ENCODE assay signal across 8 cellular contexts in genomic region chr10:88901610-88902327, GRCh38. TPM values are rescaled to one million over a fixed set of nuclear protein-coding genes. Genes with fewer than 3 reads are reported as not detected.
DNase-seq lines count a peak whose midpoint lies in the region; ATAC-seq and TF ChIP-seq lines count a peak whose summit lies in the region.

No MANE protein-coding gene starts in this region.

- H3K4me3 ChIP-seq in naive thymus-derived CD4-positive, alpha-beta T cell (ENCODE audit: low read length) = no peak overlapping the region
- H3K4me3 ChIP-seq in gastroesophageal sphincter = no peak overlapping the region

- no peak for DNase-seq in activated CD4-positive, alpha-beta T cell treated with anti-CD3 and anti-CD28 coated beads, Interleukin-2, amount 10 ng/mL, durations not matched to agents 24 days and 14 days
- DNase-seq in activated CD4-positive, alpha-beta T cell treated with anti-CD3 and anti-CD28 coated beads for 1 hour = no peak
- peak; percentile 27 for DNase-seq in SKM-1 (lab: John Stamatoyannopoulos, UW; ENCODE audit: unreplicated experiment)
- DNase-seq in naive thymus-derived CD4-positive, alpha-beta T cell = no peak
- DNase-seq in NCI-H524 (lab: John Stamatoyannopoulos, UW) = no peak
- no peak for DNase-seq in hippocampal formation (lab: John Stamatoyannopoulos, UW)

- no peak for TF ChIP-seq POLR2A in gastroesophageal sphincter (IDR thresholded peaks at IDR 0.05)

- H3K27me3 ChIP-seq in naive thymus-derived CD4-positive, alpha-beta T cell (ENCODE audit: control insufficient read depth in 2 of 2, insufficient read depth in 2 of 2, low read length in 2 of 2) = no peaks in the 10 kb centered on the region
- H3K27me3 ChIP-seq in gastroesophageal sphincter = no peaks in the 10 kb centered on the region

- no peak for TF ChIP-seq CTCF in gastroesophageal sphincter (IDR thresholded peaks at IDR 0.05)

- CTCF ChIA-PET in naive thymus-derived CD4-positive, alpha-beta T cell (lab: Charles Lee) = interaction anchor here (5.3 kb wide), 1 partner anchor 32 kb away, joined by 28 read pairs; no protein-coding TSS in a partner anchor

- H3K9me3 Mint-ChIP-seq in activated CD4-positive, alpha-beta T cell treated with anti-CD3 and anti-CD28 coated beads, Interleukin-2, amount 10 ng/mL, durations not matched to agents 24 days and 14 days = no peaks in the 10 kb centered on the region
- no peaks in the 10 kb centered on the region for H3K9me3 Mint-ChIP-seq in naive thymus-derived CD4-positive, alpha-beta T cell

- peak overlapping the region; percentile 93 for H3K27ac Mint-ChIP-seq in activated CD4-positive, alpha-beta T cell treated with anti-CD3 and anti-CD28 coated beads, Interleukin-2, amount 10 ng/mL, durations not matched to agents 24 days and 14 days
- peak overlapping the region in 4 of 9 donors; percentile 43 to 60 (median 53) for H3K27ac Mint-ChIP-seq in naive thymus-derived CD4-positive, alpha-beta T cell

- peaks cover 0 to 42% (median 19%) of the 10 kb centered on the region in 3 experiments for H3K36me3 ChIP-seq in naive thymus-derived CD4-positive, alpha-beta T cell (ENCODE audit: control insufficient read depth in 2 of 3, insufficient read depth in 3 of 3, low read length in 3 of 3)
- no peaks in the 10 kb centered on the region for H3K36me3 ChIP-seq in gastroesophageal sphincter

- H3K27me3 Mint-ChIP-seq in activated CD4-positive, alpha-beta T cell treated with anti-CD3 and anti-CD28 coated beads, Interleukin-2, amount 10 ng/mL, durations not matched to agents 24 days and 14 days = no peaks in the 10 kb centered on the region
- no peaks in the 10 kb centered on the region for H3K27me3 Mint-ChIP-seq in naive thymus-derived CD4-positive, alpha-beta T cell

- TF ChIP-seq EP300 in gastroesophageal sphincter (IDR thresholded peaks at IDR 0.05) = no peak

- peak; percentile 73 for ATAC-seq in HG02970 (IDR thresholded peaks at IDR 0.05; ENCODE audit: low FRiP score, unreplicated experiment)
- peak; percentile 84 for ATAC-seq in naive thymus-derived CD4-positive, alpha-beta T cell
- ATAC-seq in gastroesophageal sphincter = no peak

- intact Hi-C loops in activated CD4-positive, alpha-beta T cell treated with anti-CD3 and anti-CD28 coated beads, Interleukin-2, amount 10 ng/mL, durations not matched to agents 24 days and 14 days (cut with micrococcal nuclease) = loop anchor here (1.0 to 2.0 kb wide), 6 partner anchors 21 to 131 kb away; partner anchors contain the start of genes FAS and STAMBPL1
- intact Hi-C loops in naive thymus-derived CD4-positive, alpha-beta T cell (cut with micrococcal nuclease) = loop anchor here (1.0 to 5.0 kb wide), 3 partner anchors 15 to 34 kb away; partner anchors contain the start of gene STAMBPL1 (in 1 of the 2)

- 58 to 68% methylated on average over 3 of the region's 3 CpGs for WGBS in gastroesophageal sphincter (ENCODE audit: low coverage in 1 of 2), 2 donors

- H3K27ac ChIP-seq in naive thymus-derived CD4-positive, alpha-beta T cell (ENCODE audit: low read depth, low read length) = no peak overlapping the region
- H3K27ac ChIP-seq in gastroesophageal sphincter = peak overlapping the region in 2 of 4 donors; percentile 10 to 44

- H3K4me1 Mint-ChIP-seq in activated CD4-positive, alpha-beta T cell treated with anti-CD3 and anti-CD28 coated beads, Interleukin-2, amount 10 ng/mL, durations not matched to agents 24 days and 14 days = peaks cover 44% of the 10 kb centered on the region
- H3K4me1 Mint-ChIP-seq in naive thymus-derived CD4-positive, alpha-beta T cell = peaks cover 21 to 55% (median 36%) of the 10 kb centered on the region in 7 donors

- peak overlapping the region; percentile 71 for H3K4me3 Mint-ChIP-seq in activated CD4-positive, alpha-beta T cell treated with anti-CD3 and anti-CD28 coated beads, Interleukin-2, amount 10 ng/mL, durations not matched to agents 24 days and 14 days
- peak overlapping the region in 1 of 10 donors; percentile 6 for H3K4me3 Mint-ChIP-seq in naive thymus-derived CD4-positive, alpha-beta T cell

- H3K4me1 ChIP-seq in naive thymus-derived CD4-positive, alpha-beta T cell (ENCODE audit: control insufficient read depth in 2 of 2, insufficient read depth in 2 of 2, low read length in 2 of 2) = peaks cover 11 to 20% of the 10 kb centered on the region in 2 donors
- H3K4me1 ChIP-seq in gastroesophageal sphincter = peaks cover 0 to 19% (median 3%) of the 10 kb centered on the region in 3 donors

- H3K36me3 Mint-ChIP-seq in activated CD4-positive, alpha-beta T cell treated with anti-CD3 and anti-CD28 coated beads, Interleukin-2, amount 10 ng/mL, durations not matched to agents 24 days and 14 days (ENCODE audit: low read depth) = peaks cover 70% of the 10 kb centered on the region
- H3K36me3 Mint-ChIP-seq in naive thymus-derived CD4-positive, alpha-beta T cell = peaks cover 1 to 46% (median 37%) of the 10 kb centered on the region in 5 donors

- no peaks in the 10 kb centered on the region for H3K9me3 ChIP-seq in naive thymus-derived CD4-positive, alpha-beta T cell (ENCODE audit: control insufficient read depth in 2 of 3, low read length in 3 of 3)
- H3K9me3 ChIP-seq in gastroesophageal sphincter = no peaks in the 10 kb centered on the region

- POLR2A ChIA-PET in naive thymus-derived CD4-positive, alpha-beta T cell (lab: Charles Lee) = interaction anchor here (1.4 kb wide), 1 partner anchor 14 kb away, joined by 3 read pairs; no protein-coding TSS in a partner anchor

RNA-seq across cellular contexts. Expression of gene STAMBPL1, which starts 21.7 kb away (rescaled TPM):
- total RNA-seq in activated CD4-positive, alpha-beta T cell treated with anti-CD3 and anti-CD28 coated beads, Interleukin-2, amount 10 ng/mL, durations not matched to agents 24 days and 14 days = 41.9 and 43.5 TPM in 2 replicates
- total RNA-seq in naive thymus-derived CD4-positive, alpha-beta T cell = 10 to 100 TPM; 29.5 to 57.7 (median 38.9) TPM
- polyA plus RNA-seq in naive thymus-derived CD4-positive, alpha-beta T cell = 10 to 100 TPM; 12.5 to 13.0 TPM
- total RNA-seq in gastroesophageal sphincter = 10 to 100 TPM; 14.4 to 26.3 (median 22.3) TPM

RNA-seq across cellular contexts. Expression of gene ANKRD22, which starts 50.1 kb away (rescaled TPM):
- total RNA-seq in activated CD4-positive, alpha-beta T cell treated with anti-CD3 and anti-CD28 coated beads, Interleukin-2, amount 10 ng/mL, durations not matched to agents 24 days and 14 days = 0.12 TPM in 1 of 2 replicates, not detected in the other
- total RNA-seq in naive thymus-derived CD4-positive, alpha-beta T cell = under 1 TPM in 4 of 5 experiments, not detected in 1; 0.32 to 0.59 (median 0.40) TPM
- polyA plus RNA-seq in naive thymus-derived CD4-positive, alpha-beta T cell = 1 to 10 TPM in 1 of 2 donors, under 1 TPM in 1; 0.54 to 1.2 TPM
- under 1 TPM in 1 of 4 donors, not detected in 3; 0.96 TPM for total RNA-seq in gastroesophageal sphincter

RNA-seq across cellular contexts. Expression of gene ACTA2, which starts 50.8 kb away (rescaled TPM):
- 8.8 and 8.9 TPM in 2 replicates for total RNA-seq in activated CD4-positive, alpha-beta T cell treated with anti-CD3 and anti-CD28 coated beads, Interleukin-2, amount 10 ng/mL, durations not matched to agents 24 days and 14 days
- total RNA-seq in naive thymus-derived CD4-positive, alpha-beta T cell = 10 to 100 TPM in 1 of 5 experiments, 1 to 10 TPM in 3, under 1 TPM in 1; 0.56 to 12.0 (median 1.3) TPM
- polyA plus RNA-seq in naive thymus-derived CD4-positive, alpha-beta T cell = 1 to 10 TPM in 1 of 2 donors, under 1 TPM in 1; 0.92 to 2.2 TPM
- 1,000 to 10,000 TPM; 5,887 to 9,086 (median 7,887) TPM for total RNA-seq in gastroesophageal sphincter

Comparison
In these comparisons a context has a peak if more than half of its experiments do, and no peak if none do; other contexts are left out.
1. RNA of gene ACTA2, which starts 50.8 kb away (total RNA-seq): 5,887 to 9,086 TPM in gastroesophageal sphincter; 8.8 to 8.9 TPM in activated CD4-positive, alpha-beta T cell treated with anti-CD3 and anti-CD28 coated beads, Interleukin-2, amount 10 ng/mL, durations not matched to agents 24 days and 14 days and 0.56 to 12.0 TPM in naive thymus-derived CD4-positive, alpha-beta T cell; every median in the first group is over 100 times any median in the second.